ENCODE assay signal across 26 cellular contexts in genomic region chr13:47232516-47232915, GRCh38.
"Had no signal": no experiment of that assay in that cellular context is flagged by ENCODE, and none has a peak within 500 bp of the region (broad histone marks: within the 10 kb centered on the region; RNA-seq: fewer than 3 reads in every experiment).

No MANE protein-coding gene starts in this region.

- H3K27ac Mint-ChIP-seq: dendritic cell treated with granulocyte-macrophage colony-stimulating factor and Interleukin-4, amounts not matched to agents 40 ng/mL and 50 ng/mL, for 4 days; effector memory CD8-positive, alpha-beta T cell; endodermal cell; memory B cell; mesothelial cell of epicardium; naive thymus-derived CD8-positive, alpha-beta T cell had no signal

- H3K36me3 ChIP-seq: colonic mucosa, esophagus squamous epithelium, gastrocnemius medialis, heart right ventricle, left lung, lower lobe of right lung had no signal

- H3K27ac ChIP-seq: colonic mucosa, epithelial cell of prostate, esophagus squamous epithelium, gastrocnemius medialis, heart right ventricle, left lung, lower lobe of right lung had no signal

- H3K9me3 ChIP-seq: colonic mucosa, gastrocnemius medialis had no signal

- H3K4me3 ChIP-seq: colonic mucosa, esophagus squamous epithelium, gastrocnemius medialis, heart right ventricle, left lung, lower lobe of right lung, mucosa of descending colon had no signal

- H3K27me3 Mint-ChIP-seq: effector memory CD8-positive, alpha-beta T cell had no signal

- ATAC-seq: effector memory CD8-positive, alpha-beta T cell; esophagus mucosa; gastrocnemius medialis; heart right ventricle; left cardiac atrium; left lung; left ventricle myocardium superior; lower lobe of right lung; mucosa of descending colon; naive thymus-derived CD8-positive, alpha-beta T cell had no signal

- H3K4me1 ChIP-seq: colonic mucosa, gastrocnemius medialis, heart right ventricle, left lung, lower lobe of right lung had no signal

- H3K36me3 Mint-ChIP-seq: memory B cell, mesothelial cell of epicardium had no signal

- H3K27me3 ChIP-seq: colonic mucosa, esophagus squamous epithelium, gastrocnemius medialis, heart right ventricle, left lung had no signal

- DNase-seq: colonic mucosa; cortex of kidney; effector CD8-positive, alpha-beta T cell; effector memory CD8-positive, alpha-beta T cell; endodermal cell; erythroblast; esophagus squamous epithelium; foreskin fibroblast; foreskin melanocyte; gastrocnemius medialis; glutamatergic neuron; head of caudate nucleus; heart right ventricle; hippocampal formation; left cardiac atrium; left lung; left ventricle myocardium superior; lower lobe of right lung; mucosa of descending colon; naive B cell; naive thymus-derived CD8-positive, alpha-beta T cell had no signal

- H3K4me1 Mint-ChIP-seq: endodermal cell; memory B cell; mesothelial cell of epicardium; naive B cell; naive thymus-derived CD8-positive, alpha-beta T cell had no signal

- H3K4me3 Mint-ChIP-seq: dendritic cell treated with granulocyte-macrophage colony-stimulating factor and Interleukin-4, amounts not matched to agents 40 ng/mL and 50 ng/mL, for 4 days; effector memory CD8-positive, alpha-beta T cell; endodermal cell; memory B cell; mesothelial cell of epicardium; naive B cell; naive thymus-derived CD8-positive, alpha-beta T cell had no signal
